ENCODE assay signal across 10 cellular contexts in genomic region chr3:136914739-136915138, GRCh38.
"Had no signal": no experiment of that assay in that cellular context is flagged by ENCODE, and none has a peak within 500 bp of the region (broad histone marks: within the 10 kb centered on the region; RNA-seq: fewer than 3 reads in every experiment).

No MANE protein-coding gene starts in this region.

- H3K4me3 ChIP-seq: adrenal gland, gastroesophageal sphincter had no signal

- H3K27me3 ChIP-seq: adrenal gland, gastroesophageal sphincter had no signal

- H3K9me3 ChIP-seq: adrenal gland had no signal

- ATAC-seq: activated CD4-positive, CD25-positive, alpha-beta regulatory T cell treated with anti-CD3 and anti-CD28 coated beads, Interleukin-2, amount 50 U/mL, for 24 hours; activated T-helper 17 cell treated with anti-CD3 and anti-CD28 coated beads, Interleukin-2, amount 50 U/mL, for 72 hours; gastroesophageal sphincter; left colon; stimulated activated memory B cell treated with anti-CD40 and anti-IgM and Interleukin-4, amounts not matched to agents 10 μg/mL and 1 μg/mL and 100 μg/mL, for 72 hours had no signal

- H3K36me3 ChIP-seq: adrenal gland, gastroesophageal sphincter had no signal

- H3K27ac ChIP-seq: gastroesophageal sphincter had no signal

- DNase-seq: activated CD4-positive, alpha-beta T cell treated with anti-CD3 and anti-CD28 coated beads, Interleukin-2, amount 50 U/mL, for 1 hour; activated naive CD4-positive, alpha-beta T cell treated with anti-CD3 and anti-CD28 coated beads for 36 hours; activated T-cell treated with anti-CD3 and anti-CD28 coated beads for 4 hours; adrenal gland; left colon; midbrain had no signal
